10 cellular contexts compared by ENCODE assay signal in the genomic region with DNA sequence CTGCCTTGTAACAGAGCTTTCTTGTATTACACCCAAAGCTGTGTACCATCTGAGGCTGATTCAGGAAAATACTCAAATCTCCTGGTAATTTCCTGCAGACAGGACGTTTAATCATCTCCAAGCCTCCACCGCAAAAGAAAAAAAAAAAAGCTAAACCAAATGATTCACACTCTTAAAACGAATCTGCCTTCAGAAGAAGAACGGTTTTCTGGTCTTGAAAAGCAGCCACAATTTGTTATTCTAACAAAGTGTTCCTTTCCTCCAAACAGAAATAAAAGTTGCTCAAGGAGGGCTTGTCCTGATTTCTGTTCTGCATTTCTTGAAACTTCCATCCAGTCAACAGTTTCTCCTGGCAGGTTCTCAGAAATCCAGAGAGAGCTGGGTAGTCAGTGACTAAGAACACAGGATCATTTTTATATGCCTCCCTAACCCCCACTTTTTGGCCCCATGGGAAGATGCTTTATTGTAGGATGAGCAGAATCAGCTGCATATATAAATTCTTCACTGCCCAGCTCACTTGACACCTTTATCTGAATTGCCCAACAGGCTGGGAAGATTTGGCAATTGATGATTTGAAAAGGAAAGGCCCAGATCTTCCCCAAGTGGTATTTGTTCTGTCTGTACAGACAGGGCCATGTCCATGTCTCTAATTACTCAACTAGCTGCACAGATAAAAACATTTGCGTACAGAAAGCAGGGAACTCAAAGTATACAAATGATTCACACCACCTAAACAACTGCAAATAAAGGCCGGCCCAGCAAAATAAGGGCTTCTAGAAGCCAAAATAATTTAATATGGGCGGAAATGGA. TPM values are rescaled to one million over a fixed set of nuclear protein-coding genes. Genes with fewer than 3 reads are reported as not detected.
DNase-seq lines count a peak whose midpoint lies in the region; ATAC-seq and TF ChIP-seq lines count a peak whose summit lies in the region.
"Had no signal": no experiment of that assay in that cellular context is flagged by ENCODE, and none has a peak within 500 bp of the region (broad histone marks: within the 10 kb centered on the region; RNA-seq: fewer than 3 reads in every experiment).

No MANE protein-coding gene starts in this region.

- peak; percentile 57 for ATAC-seq in Right ventricle myocardium inferior
- ATAC-seq: HCT116 had no signal

- no peak overlapping the region for H2BK12ac ChIP-seq in H9 (ENCODE audit: insufficient read length, low read depth, low read length)

- DNase-seq in Right ventricle myocardium inferior (ENCODE audit: missing footprints) (no peak), cardiac septum (ENCODE audit: low spot score) (no peak), epithelial cell of proximal tubule (ENCODE audit: low read depth) (peak; percentile 74), H9 (no peak), DMS53 (lab: John Stamatoyannopoulos, UW) (no peak), NCI-H524 (lab: John Stamatoyannopoulos, UW) (no peak), NCI-H146 treated with DMSO at 0.1 percent for 48 hours (lab: John Stamatoyannopoulos, UW; ENCODE audit: unreplicated experiment) (no peak)

- H3K27me3 ChIP-seq in muscle layer of duodenum (ENCODE audit: low read depth, low read length), result no peaks in the 10 kb centered on the region
- H3K27me3 ChIP-seq in H9 (ENCODE audit: insufficient read depth, low read length), result no peaks in the 10 kb centered on the region
- H3K27me3 ChIP-seq: BLaER1 had no signal

- H3K23ac ChIP-seq in H9 (ENCODE audit: insufficient read length, low read depth, low read length), result no peak overlapping the region

- H4K91ac ChIP-seq in H9 (ENCODE audit: insufficient read length, low read depth, low read length), result no peak overlapping the region

- no peak overlapping the region for H3K4ac ChIP-seq in H9 (ENCODE audit: low read depth, low read length)

- no peak overlapping the region for H2BK120ac ChIP-seq in H9 (ENCODE audit: low read depth, low read length, poor library complexity, severe bottlenecking)

- no peaks in the 10 kb centered on the region for H3K79me1 ChIP-seq in H9 (ENCODE audit: insufficient read depth, low read depth, low read length, poor library complexity, severe bottlenecking)

- H3K4me3 Mint-ChIP-seq in H9, result peak overlapping the region in 1 of 2 experiments; percentile 76; a peak in 1 of 5 replicates

- H3K4me1 ChIP-seq in muscle layer of duodenum (ENCODE audit: control insufficient read depth in 1 of 2, insufficient read depth in 2 of 2, low read length in 2 of 2) (peaks cover 0 to 29% of the 10 kb centered on the region in 2 donors), H9 (ENCODE audit: insufficient read depth, low read length) (0 out of 2 replicates have a peak, but pooled peaks cover 2% of the 10 kb centered on the region)

- H3K27ac Mint-ChIP-seq in H9, result no peak overlapping the region

- H4K5ac ChIP-seq in H9 (ENCODE audit: insufficient read length, low read depth, low read length), result no peak overlapping the region

- H2BK20ac ChIP-seq in H9 (ENCODE audit: low read depth, low read length, poor library complexity, severe bottlenecking), result no peak overlapping the region

- H3K9me3 ChIP-seq in muscle layer of duodenum (ENCODE audit: control insufficient read depth in 1 of 2, low read length in 2 of 2) (no peaks in the 10 kb centered on the region), H9 (ENCODE audit: control insufficient read depth, low read depth, low read length) (no peaks in the 10 kb centered on the region)

- no peaks in the 10 kb centered on the region for H4K20me1 ChIP-seq in H9 (ENCODE audit: control insufficient read depth, insufficient read depth, insufficient read length)
- H4K20me1 ChIP-seq: BLaER1 had no signal

- H4K8ac ChIP-seq in H9 (replicated peaks; ENCODE audit: insufficient read length, low read depth, low read length), result no peak overlapping the region

- H2BK5ac ChIP-seq in H9 (ENCODE audit: insufficient read length, low read length), result no peak overlapping the region

- no peak overlapping the region for H2BK15ac ChIP-seq in H9 (ENCODE audit: low read depth, low read length)

- peaks cover 5% of the 10 kb centered on the region for H3K27me3 Mint-ChIP-seq in H9 (ENCODE audit: low read depth)

- no peak overlapping the region for H3K9ac ChIP-seq in H9 (ENCODE audit: extremely low read depth, insufficient read length, low read length)
- H3K9ac ChIP-seq: BLaER1 had no signal

- peaks cover 10 to 11% of the 10 kb centered on the region in 2 experiments for H3K9me3 Mint-ChIP-seq in H9

- H3K36me3 Mint-ChIP-seq in H9 (ENCODE audit: insufficient read depth in 1 of 3, low read depth in 3 of 3), result peaks cover 4 to 14% (median 6%) of the 10 kb centered on the region in 3 experiments

- peak overlapping the region; percentile 93 for H3K27ac ChIP-seq in muscle layer of duodenum (ENCODE audit: low read length)
- no peak overlapping the region for H3K27ac ChIP-seq in H9 (ENCODE audit: insufficient read length, low read depth, low read length)
- H3K27ac ChIP-seq: BLaER1 had no signal

- H3K4me1 Mint-ChIP-seq in H9, result peaks cover 40 to 42% of the 10 kb centered on the region in 2 experiments

- no peak overlapping the region for H3K14ac ChIP-seq in H9 (ENCODE audit: insufficient read depth, low read length)

- H3K79me2 ChIP-seq in H9 (ENCODE audit: insufficient read depth, low read length), result no peaks in the 10 kb centered on the region

- TF ChIP-seq CTCF in epithelial cell of proximal tubule (conservative IDR thresholded peaks at IDR 0.05; ENCODE audit: low read depth, low read length) (no peak), H9 (conservative IDR thresholded peaks at IDR 0.05) (no peak)

- intact Hi-C loops in Right ventricle myocardium inferior (cut with DNase I), result loop anchor here (5.0 to 10.0 kb wide), 5 partner anchors 44 to 234 kb away; no protein-coding TSS in a partner anchor
- intact Hi-C loops in cardiac septum (cut with DNase I), result loop anchor here (2.0 to 10.0 kb wide), 4 partner anchors 41 to 239 kb away; partner anchors contain the start of gene PRICKLE2

- H3K23me2 ChIP-seq in H9 (ENCODE audit: insufficient read length, low read depth, low read length, poor library complexity, severe bottlenecking), result peaks cover 4% of the 10 kb centered on the region

- no peak overlapping the region for H3K4me2 ChIP-seq in H9 (ENCODE audit: insufficient read depth, insufficient read length, low read length)
- H3K4me2 ChIP-seq: BLaER1 had no signal

- no peak overlapping the region for H2AK5ac ChIP-seq in H9 (ENCODE audit: insufficient read length, low read length)

- peak overlapping the region; percentile 83 for H3K4me3 ChIP-seq in epithelial cell of proximal tubule (ENCODE audit: low read depth, low read length)
- peak overlapping the region; percentile 71 to 79 for H3K4me3 ChIP-seq in muscle layer of duodenum (ENCODE audit: low read depth in 1 of 2, low read length in 2 of 2)
- H3K4me3 ChIP-seq: BLaER1 had no signal

- no peak overlapping the region for H2AFZ ChIP-seq in H9 (ENCODE audit: low read length)

- no peak overlapping the region for H3T11ph ChIP-seq in H9 (ENCODE audit: low read length)

- H3K56ac ChIP-seq in H9 (ENCODE audit: insufficient read length, low read depth, low read length), result no peak overlapping the region

- H3K18ac ChIP-seq in H9 (ENCODE audit: insufficient read length, low read depth, low read length), result no peak overlapping the region

- no CpG with 5 or more reads among the region's 7 CpGs for WGBS in H9 (ENCODE audit: extremely low coverage, insufficient read length, low lambda C conversion rate)

- no peaks in the 10 kb centered on the region for H3K36me3 ChIP-seq in muscle layer of duodenum (ENCODE audit: control insufficient read depth in 1 of 2, insufficient read depth in 2 of 2, low read length in 2 of 2)
- H3K36me3 ChIP-seq: BLaER1 had no signal

RNA-seq across cellular contexts. Expression of gene PRICKLE2, which starts 41.0 kb away (rescaled TPM):
- total RNA-seq in Right ventricle myocardium inferior (7.7 TPM), cardiac septum (12.4 TPM), epithelial cell of proximal tubule (2.5 and 5.1 TPM in 2 replicates), H9 (2021) (3.2 and 3.4 TPM in 2 replicates)
